ENCODE assay signal across 8 cellular contexts in the genomic region with DNA sequence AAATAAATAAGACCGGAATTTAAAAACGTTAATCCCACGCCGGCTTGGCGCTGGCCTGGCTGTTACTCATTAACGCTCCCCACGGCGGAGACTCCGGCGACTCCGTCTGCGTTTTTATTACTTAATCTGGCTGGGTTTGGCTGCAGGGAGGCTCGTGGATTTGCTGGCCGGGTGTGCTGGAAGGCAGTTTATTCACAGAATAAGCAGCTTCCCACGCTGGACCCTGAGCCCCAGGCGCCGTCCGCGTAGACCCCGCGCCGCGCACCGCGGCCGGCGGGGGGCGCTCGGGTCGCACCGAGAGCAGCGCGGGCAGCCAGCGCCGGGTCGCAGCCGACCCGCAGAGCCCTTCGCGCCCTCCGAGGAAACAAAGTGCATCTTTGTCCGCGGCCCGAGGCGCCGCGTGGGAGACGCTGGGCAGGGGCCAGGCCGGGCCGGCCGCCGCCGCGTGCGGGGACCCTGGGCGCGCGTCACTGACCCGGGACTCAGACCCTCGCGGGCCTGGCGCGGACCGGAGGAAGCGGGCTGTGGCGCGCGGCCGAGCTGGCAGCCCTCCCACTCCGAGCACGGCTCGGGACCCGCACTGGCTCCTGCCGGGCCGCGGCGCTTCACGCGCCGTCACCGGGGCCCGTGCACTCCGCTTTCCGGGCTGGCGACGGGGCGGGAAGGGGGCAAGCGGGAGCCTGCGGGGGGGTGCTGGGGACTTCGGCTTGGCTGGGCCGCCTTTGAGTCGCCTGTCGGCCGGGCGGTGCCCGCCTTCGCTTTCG. TPM values are rescaled to one million over a fixed set of nuclear protein-coding genes. Genes with fewer than 3 reads are reported as not detected.
A peak's percentile ranks its signal among the peaks of the same experiment; 100 is the strongest.
DNase-seq lines count a peak whose midpoint lies in the region; ATAC-seq and TF ChIP-seq lines count a peak whose summit lies in the region.

No MANE protein-coding gene starts in this region.

- intact Hi-C loops in lower lobe of right lung (cut with DNase I) = loop anchor here (10.0 kb wide), 1 partner anchor 48 kb away; no protein-coding TSS in a partner anchor

- H3K36me3 ChIP-seq in lower lobe of right lung = no peaks in the 10 kb centered on the region

- peak overlapping the region; percentile 98 for H3K27ac ChIP-seq in lower lobe of right lung

- peak; percentile 71 for DNase-seq in NK-92 treated with Interleukin-12 subunit alpha and Interleukin-12 subunit beta, amount 100 ng/mL, for 24 hours (lab: John Stamatoyannopoulos, UW)
- DNase-seq in NK-92 (lab: John Stamatoyannopoulos, UW; ENCODE audit: unreplicated experiment) (no peak), NCI-H1930 (lab: John Stamatoyannopoulos, UW) (peak; percentile 6 to 44), ecto neural progenitor cell (ENCODE audit: low spot score) (peak; percentile 87), lower lobe of right lung (peak; percentile 78)
- peak; percentile 61 to 69 for DNase-seq in activated CD4-positive, alpha-beta T cell treated with anti-CD3 and anti-CD28 coated beads, Interleukin-2, amount 50 U/mL, for 4 hours
- peak; percentile 51 to 60 for DNase-seq in stimulated activated CD4-positive, alpha-beta T cell treated with anti-CD3 and anti-CD28 coated beads, Interleukin-4, amount 100 ng/mL, for 48 hours (ENCODE audit: low read depth in 2 of 2)

- peaks cover 37% of the 10 kb centered on the region for H3K4me1 ChIP-seq in lower lobe of right lung

- peak; percentile 69 for ATAC-seq in HG02759 (IDR thresholded peaks at IDR 0.05; ENCODE audit: unreplicated experiment)
- ATAC-seq in lower lobe of right lung = peak; percentile 77 to 80

- no peaks in the 10 kb centered on the region for H3K9me3 ChIP-seq in lower lobe of right lung

- TF ChIP-seq CTCF in lower lobe of right lung (IDR thresholded peaks at IDR 0.05) = peak; percentile 72

- no peaks in the 10 kb centered on the region for H3K27me3 ChIP-seq in lower lobe of right lung (ENCODE audit: low read depth)

- H3K4me3 ChIP-seq in lower lobe of right lung = peak overlapping the region; percentile 79

RNA-seq across cellular contexts. Expression of gene GRK5, which starts 0.6 kb away (rescaled TPM):
- total RNA-seq in lower lobe of right lung = 68.7 TPM

RNA-seq across cellular contexts. Expression of gene PRDX3, which starts 28.2 kb away (rescaled TPM):
- 82.0 TPM for total RNA-seq in lower lobe of right lung

RNA-seq across cellular contexts. Expression of gene SFXN4, which starts 41.3 kb away (rescaled TPM):
- total RNA-seq in lower lobe of right lung = 14.6 TPM
